ENCODE assay signal across 1 cellular context in the genomic region with DNA sequence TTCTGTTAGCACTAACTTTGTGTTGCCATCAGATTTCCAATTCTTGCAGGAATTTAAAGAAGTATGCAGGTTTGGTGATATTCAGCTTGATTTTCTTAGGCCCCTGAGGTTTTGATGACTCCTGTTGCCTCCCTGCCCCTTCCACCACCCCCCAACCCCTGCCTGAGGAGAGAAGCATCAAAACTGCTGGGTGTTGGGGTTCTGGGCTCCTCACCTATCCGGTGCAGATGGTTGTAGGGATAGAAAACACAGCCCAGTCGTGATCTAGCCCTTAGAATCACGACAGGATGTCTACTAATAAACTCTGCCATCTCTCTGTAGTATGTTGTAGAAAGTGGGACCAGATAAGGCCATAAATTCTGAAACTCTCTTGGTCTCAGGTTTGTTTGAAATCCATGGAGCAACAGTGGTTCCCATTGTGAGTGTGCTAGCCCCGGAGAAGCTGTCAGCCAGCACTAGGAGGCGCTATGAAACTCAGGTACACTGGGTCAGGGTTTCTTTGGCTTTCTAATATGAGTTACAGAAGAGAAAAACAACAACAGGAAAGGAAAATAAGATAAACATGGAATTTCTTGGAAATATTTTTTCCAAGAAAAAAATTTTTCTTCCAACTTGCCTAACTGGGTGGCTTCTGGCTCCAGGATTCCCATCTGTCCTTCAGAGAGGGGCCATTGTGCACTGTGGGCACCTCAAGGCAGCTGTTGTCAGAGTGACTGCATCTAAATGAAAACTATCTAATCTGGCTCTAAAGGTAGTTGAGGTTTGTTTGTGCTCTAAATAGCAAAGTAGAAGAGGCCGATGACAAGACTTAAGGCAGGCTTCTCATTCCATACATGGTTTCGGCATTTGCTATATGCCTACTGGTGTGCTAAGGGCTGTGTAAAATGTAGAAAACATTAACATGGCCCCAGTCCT.
TF ChIP-seq lines count a peak whose summit lies in the region.

No MANE protein-coding gene starts in this region.

TF ChIP-seq in GM23338, 12 proteins besides CTCF, POLR2A, EP300 and RAD21 (continued from another document):
- TF ChIP-seq, protein P1, sequence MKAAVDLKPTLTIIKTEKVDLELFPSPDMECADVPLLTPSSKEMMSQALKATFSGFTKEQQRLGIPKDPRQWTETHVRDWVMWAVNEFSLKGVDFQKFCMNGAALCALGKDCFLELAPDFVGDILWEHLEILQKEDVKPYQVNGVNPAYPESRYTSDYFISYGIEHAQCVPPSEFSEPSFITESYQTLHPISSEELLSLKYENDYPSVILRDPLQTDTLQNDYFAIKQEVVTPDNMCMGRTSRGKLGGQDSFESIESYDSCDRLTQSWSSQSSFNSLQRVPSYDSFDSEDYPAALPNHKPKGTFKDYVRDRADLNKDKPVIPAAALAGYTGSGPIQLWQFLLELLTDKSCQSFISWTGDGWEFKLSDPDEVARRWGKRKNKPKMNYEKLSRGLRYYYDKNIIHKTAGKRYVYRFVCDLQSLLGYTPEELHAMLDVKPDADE (IDR thresholded peaks at IDR 0.05), result no peak
- no peak for TF ChIP-seq NANOG (IDR thresholded peaks at IDR 0.05; ENCODE audit: borderline replicate concordance)
